1 cellular context compared by ENCODE assay signal in the genomic region with DNA sequence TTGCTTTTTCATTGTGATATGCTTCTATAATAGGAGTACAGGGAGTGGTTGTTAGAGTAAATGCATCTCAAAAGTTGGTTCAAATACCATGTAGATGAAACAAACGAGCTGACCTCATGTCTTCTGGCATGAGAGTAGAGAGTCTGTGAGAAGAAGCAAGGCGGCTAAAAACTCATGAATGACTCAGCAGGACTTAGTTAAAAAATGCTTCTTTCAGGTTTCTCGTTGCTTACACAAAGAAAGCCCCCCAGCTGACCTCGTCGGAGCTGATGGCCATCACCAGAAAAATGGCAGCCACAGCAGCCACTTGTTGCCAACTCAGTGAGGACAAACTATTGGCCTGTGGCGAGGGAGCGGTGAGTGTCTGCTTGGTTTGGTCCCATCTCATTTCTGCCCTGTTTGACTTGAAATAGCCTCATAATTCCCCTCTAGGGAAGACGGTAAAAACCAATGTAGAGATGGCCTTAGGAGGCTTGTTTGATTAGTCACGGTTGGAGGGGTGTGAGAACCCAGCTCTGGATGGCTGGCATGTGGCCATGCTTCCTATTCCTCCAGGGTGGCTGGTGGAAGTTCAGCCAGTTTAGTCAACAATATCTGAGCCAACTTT.
A peak's percentile ranks its signal among the peaks of the same experiment; 100 is the strongest.
TF ChIP-seq lines count a peak whose summit lies in the region.

No MANE protein-coding gene starts in this region.

TF ChIP-seq in HepG2, 621 proteins besides CTCF, POLR2A, EP300 and RAD21 (continued from another document and continues in another):
- TF ChIP-seq, protein P1, sequence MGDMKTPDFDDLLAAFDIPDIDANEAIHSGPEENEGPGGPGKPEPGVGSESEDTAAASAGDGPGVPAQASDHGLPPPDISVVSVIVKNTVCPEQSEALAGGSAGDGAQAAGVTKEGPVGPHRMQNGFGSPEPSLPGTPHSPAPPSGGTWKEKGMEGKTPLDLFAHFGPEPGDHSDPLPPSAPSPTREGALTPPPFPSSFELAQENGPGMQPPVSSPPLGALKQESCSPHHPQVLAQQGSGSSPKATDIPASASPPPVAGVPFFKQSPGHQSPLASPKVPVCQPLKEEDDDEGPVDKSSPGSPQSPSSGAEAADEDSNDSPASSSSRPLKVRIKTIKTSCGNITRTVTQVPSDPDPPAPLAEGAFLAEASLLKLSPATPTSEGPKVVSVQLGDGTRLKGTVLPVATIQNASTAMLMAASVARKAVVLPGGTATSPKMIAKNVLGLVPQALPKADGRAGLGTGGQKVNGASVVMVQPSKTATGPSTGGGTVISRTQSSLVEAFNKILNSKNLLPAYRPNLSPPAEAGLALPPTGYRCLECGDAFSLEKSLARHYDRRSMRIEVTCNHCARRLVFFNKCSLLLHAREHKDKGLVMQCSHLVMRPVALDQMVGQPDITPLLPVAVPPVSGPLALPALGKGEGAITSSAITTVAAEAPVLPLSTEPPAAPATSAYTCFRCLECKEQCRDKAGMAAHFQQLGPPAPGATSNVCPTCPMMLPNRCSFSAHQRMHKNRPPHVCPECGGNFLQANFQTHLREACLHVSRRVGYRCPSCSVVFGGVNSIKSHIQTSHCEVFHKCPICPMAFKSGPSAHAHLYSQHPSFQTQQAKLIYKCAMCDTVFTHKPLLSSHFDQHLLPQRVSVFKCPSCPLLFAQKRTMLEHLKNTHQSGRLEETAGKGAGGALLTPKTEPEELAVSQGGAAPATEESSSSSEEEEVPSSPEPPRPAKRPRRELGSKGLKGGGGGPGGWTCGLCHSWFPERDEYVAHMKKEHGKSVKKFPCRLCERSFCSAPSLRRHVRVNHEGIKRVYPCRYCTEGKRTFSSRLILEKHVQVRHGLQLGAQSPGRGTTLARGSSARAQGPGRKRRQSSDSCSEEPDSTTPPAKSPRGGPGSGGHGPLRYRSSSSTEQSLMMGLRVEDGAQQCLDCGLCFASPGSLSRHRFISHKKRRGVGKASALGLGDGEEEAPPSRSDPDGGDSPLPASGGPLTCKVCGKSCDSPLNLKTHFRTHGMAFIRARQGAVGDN (CRISPR knock-in tag; IDR thresholded peaks at IDR 0.05), result 0 out of 2 replicates have a peak, but pooled peaks have one; percentile 21
- TF ChIP-seq HMGXB3 (CRISPR knock-in tag; IDR thresholded peaks at IDR 0.05; ENCODE audit: borderline replicate concordance) (no peak), SSRP1 (CRISPR knock-in tag; IDR thresholded peaks at IDR 0.05) (peak; percentile 68; the same call in 1 of the 2 replicates), HCFC1 (IDR thresholded peaks at IDR 0.05; ENCODE audit: low read depth, low read length) (no peak), TOE1 (CRISPR knock-in tag; IDR thresholded peaks at IDR 0.05) (no peak), ATF6 (CRISPR knock-in tag; conservative IDR thresholded peaks at IDR 0.05) (no peak), DZIP1 (CRISPR knock-in tag; IDR thresholded peaks at IDR 0.05) (no peak), ZNF607 (CRISPR knock-in tag; IDR thresholded peaks at IDR 0.05; ENCODE audit: borderline replicate concordance) (no peak), SMYD3 (CRISPR knock-in tag; IDR thresholded peaks at IDR 0.05) (0 out of 2 replicates have a peak, but pooled peaks have one; percentile 8), MBNL3 (CRISPR knock-in tag; conservative IDR thresholded peaks at IDR 0.05) (no peak), RORA (CRISPR knock-in tag; IDR thresholded peaks at IDR 0.05) (0 out of 2 replicates have a peak, but pooled peaks have one; percentile 36), ZNF12 (CRISPR knock-in tag; IDR thresholded peaks at IDR 0.05) (no peak), ZMYM4 (CRISPR knock-in tag; IDR thresholded peaks at IDR 0.05) (peak; percentile 39; the same call in 1 of the 2 replicates), PHF8 (CRISPR knock-in tag; IDR thresholded peaks at IDR 0.05) (no peak), SALL1 (CRISPR knock-in tag; IDR thresholded peaks at IDR 0.05) (peak; percentile 78), TSC22D2 (CRISPR knock-in tag; IDR thresholded peaks at IDR 0.05; ENCODE audit: borderline replicate concordance) (no peak), AFF4 (CRISPR knock-in tag; IDR thresholded peaks at IDR 0.05) (peak; percentile 95; the same call in 1 of the 2 replicates), MAX (IDR thresholded peaks at IDR 0.05) (peak; percentile 19; the same call in 1 of the 2 replicates), MLLT10 (CRISPR knock-in tag; IDR thresholded peaks at IDR 0.05) (no peak), MEIS1 (CRISPR knock-in tag; IDR thresholded peaks at IDR 0.05; ENCODE audit: borderline replicate concordance) (no peak), DNMT1 (CRISPR knock-in tag; IDR thresholded peaks at IDR 0.05) (no peak), ONECUT2 (CRISPR knock-in tag; IDR thresholded peaks at IDR 0.05) (no peak), SRSF4 (IDR thresholded peaks at IDR 0.05; ENCODE audit: low read depth, low read length, poor library complexity, severe bottlenecking) (no peak), ZNF703 (CRISPR knock-in tag; IDR thresholded peaks at IDR 0.05; ENCODE audit: borderline replicate concordance) (no peak), ZNF644 (CRISPR knock-in tag; IDR thresholded peaks at IDR 0.05; ENCODE audit: low read depth) (no peak)
- TF ChIP-seq, protein P2, sequence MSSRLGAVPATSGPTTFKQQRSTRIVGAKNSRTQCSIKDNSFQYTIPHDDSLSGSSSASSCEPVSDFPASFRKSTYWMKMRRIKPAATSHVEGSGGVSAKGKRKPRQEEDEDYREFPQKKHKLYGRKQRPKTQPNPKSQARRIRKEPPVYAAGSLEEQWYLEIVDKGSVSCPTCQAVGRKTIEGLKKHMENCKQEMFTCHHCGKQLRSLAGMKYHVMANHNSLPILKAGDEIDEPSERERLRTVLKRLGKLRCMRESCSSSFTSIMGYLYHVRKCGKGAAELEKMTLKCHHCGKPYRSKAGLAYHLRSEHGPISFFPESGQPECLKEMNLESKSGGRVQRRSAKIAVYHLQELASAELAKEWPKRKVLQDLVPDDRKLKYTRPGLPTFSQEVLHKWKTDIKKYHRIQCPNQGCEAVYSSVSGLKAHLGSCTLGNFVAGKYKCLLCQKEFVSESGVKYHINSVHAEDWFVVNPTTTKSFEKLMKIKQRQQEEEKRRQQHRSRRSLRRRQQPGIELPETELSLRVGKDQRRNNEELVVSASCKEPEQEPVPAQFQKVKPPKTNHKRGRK (CRISPR knock-in tag; IDR thresholded peaks at IDR 0.05), result no peak
- TF ChIP-seq, protein P3, sequence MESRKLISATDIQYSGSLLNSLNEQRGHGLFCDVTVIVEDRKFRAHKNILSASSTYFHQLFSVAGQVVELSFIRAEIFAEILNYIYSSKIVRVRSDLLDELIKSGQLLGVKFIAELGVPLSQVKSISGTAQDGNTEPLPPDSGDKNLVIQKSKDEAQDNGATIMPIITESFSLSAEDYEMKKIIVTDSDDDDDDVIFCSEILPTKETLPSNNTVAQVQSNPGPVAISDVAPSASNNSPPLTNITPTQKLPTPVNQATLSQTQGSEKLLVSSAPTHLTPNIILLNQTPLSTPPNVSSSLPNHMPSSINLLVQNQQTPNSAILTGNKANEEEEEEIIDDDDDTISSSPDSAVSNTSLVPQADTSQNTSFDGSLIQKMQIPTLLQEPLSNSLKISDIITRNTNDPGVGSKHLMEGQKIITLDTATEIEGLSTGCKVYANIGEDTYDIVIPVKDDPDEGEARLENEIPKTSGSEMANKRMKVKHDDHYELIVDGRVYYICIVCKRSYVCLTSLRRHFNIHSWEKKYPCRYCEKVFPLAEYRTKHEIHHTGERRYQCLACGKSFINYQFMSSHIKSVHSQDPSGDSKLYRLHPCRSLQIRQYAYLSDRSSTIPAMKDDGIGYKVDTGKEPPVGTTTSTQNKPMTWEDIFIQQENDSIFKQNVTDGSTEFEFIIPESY (CRISPR knock-in tag; IDR thresholded peaks at IDR 0.05), result 0 out of 2 replicates have a peak, but pooled peaks have one; percentile 9
- TF ChIP-seq, protein P4, sequence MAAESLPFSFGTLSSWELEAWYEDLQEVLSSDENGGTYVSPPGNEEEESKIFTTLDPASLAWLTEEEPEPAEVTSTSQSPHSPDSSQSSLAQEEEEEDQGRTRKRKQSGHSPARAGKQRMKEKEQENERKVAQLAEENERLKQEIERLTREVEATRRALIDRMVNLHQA (CRISPR knock-in tag; IDR thresholded peaks at IDR 0.05), result no peak
- TF ChIP-seq, protein P5, sequence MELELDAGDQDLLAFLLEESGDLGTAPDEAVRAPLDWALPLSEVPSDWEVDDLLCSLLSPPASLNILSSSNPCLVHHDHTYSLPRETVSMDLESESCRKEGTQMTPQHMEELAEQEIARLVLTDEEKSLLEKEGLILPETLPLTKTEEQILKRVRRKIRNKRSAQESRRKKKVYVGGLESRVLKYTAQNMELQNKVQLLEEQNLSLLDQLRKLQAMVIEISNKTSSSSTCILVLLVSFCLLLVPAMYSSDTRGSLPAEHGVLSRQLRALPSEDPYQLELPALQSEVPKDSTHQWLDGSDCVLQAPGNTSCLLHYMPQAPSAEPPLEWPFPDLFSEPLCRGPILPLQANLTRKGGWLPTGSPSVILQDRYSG (CRISPR knock-in tag; IDR thresholded peaks at IDR 0.05), result no peak
